ENCODE assay signal across 1 cellular context in the genomic region with DNA sequence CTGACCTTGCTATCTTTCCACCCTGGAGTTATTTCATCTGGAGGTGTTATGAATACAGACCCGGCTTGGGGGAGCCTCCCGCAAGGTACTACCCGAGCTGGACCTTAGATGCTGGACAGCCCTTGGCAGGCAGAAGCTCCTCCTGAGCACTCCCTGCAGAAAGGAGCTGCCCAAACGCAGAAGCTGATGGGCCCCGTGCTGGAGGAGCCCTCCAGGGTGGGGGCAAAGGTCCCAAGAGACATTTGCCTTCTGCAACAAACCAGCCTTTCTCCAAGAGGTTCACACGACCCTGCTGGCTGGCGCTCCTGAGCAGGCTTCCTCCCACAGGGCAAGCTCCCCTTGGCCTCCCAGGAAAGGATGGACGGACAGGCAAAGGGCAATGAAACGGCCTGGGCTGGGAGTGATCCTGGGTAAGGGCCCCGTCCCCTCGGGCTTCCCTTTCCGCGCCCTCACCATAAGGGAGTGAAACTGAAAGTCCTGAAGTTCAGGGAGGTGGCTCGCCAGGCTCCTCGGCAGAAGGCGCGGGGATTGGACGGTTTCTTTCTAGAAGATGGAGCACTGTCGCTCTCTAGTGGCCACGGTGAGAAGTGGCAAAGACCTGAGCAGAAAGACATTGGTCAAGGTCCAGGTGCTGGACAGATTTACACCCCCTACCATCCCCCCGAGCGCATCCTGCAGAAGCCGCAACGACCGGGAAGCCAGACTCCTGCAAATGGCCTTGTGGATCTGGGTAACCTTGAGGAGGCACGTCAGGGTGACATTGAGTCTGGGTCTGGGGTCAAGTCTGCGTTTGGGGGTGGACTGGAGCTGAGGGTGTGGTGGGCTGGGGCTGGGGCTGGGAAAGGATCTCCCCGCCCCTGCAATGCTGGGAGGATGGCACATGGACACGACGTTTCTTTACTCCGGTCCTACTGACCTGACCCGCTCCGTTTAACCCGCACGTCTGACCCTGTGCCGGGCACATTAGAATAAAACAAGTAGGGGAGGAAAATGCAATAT.
TF ChIP-seq lines count a peak whose summit lies in the region.

No MANE protein-coding gene starts in this region.

TF ChIP-seq in SK-N-SH, 30 proteins besides CTCF, POLR2A, EP300 and RAD21:
- TF ChIP-seq RFX5 (IDR thresholded peaks at IDR 0.05; ENCODE audit: low read length) (no peak), JUND (IDR thresholded peaks at IDR 0.05) (no peak), SMC3 (IDR thresholded peaks at IDR 0.05; ENCODE audit: low read depth, low read length) (peak; percentile 97), POLR2AphosphoS5 (IDR thresholded peaks at IDR 0.05; ENCODE audit: low read depth, low read length) (peak; percentile 15; the same call in 1 of the 2 replicates), CHD2 (IDR thresholded peaks at IDR 0.05; ENCODE audit: low read length, partially characterized antibody) (peak; percentile 15), RCOR1 (IDR thresholded peaks at IDR 0.05; ENCODE audit: low read length) (peak; percentile 15; the same call in 1 of the 2 replicates)
- TF ChIP-seq, protein P1, sequence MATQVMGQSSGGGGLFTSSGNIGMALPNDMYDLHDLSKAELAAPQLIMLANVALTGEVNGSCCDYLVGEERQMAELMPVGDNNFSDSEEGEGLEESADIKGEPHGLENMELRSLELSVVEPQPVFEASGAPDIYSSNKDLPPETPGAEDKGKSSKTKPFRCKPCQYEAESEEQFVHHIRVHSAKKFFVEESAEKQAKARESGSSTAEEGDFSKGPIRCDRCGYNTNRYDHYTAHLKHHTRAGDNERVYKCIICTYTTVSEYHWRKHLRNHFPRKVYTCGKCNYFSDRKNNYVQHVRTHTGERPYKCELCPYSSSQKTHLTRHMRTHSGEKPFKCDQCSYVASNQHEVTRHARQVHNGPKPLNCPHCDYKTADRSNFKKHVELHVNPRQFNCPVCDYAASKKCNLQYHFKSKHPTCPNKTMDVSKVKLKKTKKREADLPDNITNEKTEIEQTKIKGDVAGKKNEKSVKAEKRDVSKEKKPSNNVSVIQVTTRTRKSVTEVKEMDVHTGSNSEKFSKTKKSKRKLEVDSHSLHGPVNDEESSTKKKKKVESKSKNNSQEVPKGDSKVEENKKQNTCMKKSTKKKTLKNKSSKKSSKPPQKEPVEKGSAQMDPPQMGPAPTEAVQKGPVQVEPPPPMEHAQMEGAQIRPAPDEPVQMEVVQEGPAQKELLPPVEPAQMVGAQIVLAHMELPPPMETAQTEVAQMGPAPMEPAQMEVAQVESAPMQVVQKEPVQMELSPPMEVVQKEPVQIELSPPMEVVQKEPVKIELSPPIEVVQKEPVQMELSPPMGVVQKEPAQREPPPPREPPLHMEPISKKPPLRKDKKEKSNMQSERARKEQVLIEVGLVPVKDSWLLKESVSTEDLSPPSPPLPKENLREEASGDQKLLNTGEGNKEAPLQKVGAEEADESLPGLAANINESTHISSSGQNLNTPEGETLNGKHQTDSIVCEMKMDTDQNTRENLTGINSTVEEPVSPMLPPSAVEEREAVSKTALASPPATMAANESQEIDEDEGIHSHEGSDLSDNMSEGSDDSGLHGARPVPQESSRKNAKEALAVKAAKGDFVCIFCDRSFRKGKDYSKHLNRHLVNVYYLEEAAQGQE (IDR thresholded peaks at IDR 0.05; ENCODE audit: low read depth, low read length) = 0 out of 2 replicates have a peak, but pooled peaks have one; percentile 32
